ENCODE assay signal across 8 cellular contexts in genomic region chr16:67481561-67482259, GRCh38. TPM values are rescaled to one million over a fixed set of nuclear protein-coding genes. Genes with fewer than 3 reads are reported as not detected.
A peak's percentile ranks its signal among the peaks of the same experiment; 100 is the strongest.
DNase-seq lines count a peak whose midpoint lies in the region; ATAC-seq and TF ChIP-seq lines count a peak whose summit lies in the region.

No MANE protein-coding gene starts in this region.

- DNase-seq in SHP77 (lab: John Stamatoyannopoulos, UW), result peak; percentile 8 to 37
- DNase-seq in SHP77 treated with DMSO at 0.1 percent for 48 hours (lab: John Stamatoyannopoulos, UW), result no peak
- peak; percentile 56 for DNase-seq in NCI-H146 (lab: John Stamatoyannopoulos, UW)
- DNase-seq in Right ventricle myocardium inferior (ENCODE audit: missing footprints), result no peak
- peak; percentile 60 to 75 for DNase-seq in psoas muscle
- no peak for DNase-seq in NCI-H526 treated with DMSO at 0.1 percent for 48 hours (lab: John Stamatoyannopoulos, UW)

- H3K27ac ChIP-seq in psoas muscle, result peak overlapping the region; percentile 93

- peaks cover 0 to 11% of the 10 kb centered on the region in 2 donors for H3K36me3 ChIP-seq in psoas muscle (ENCODE audit: insufficient read depth in 1 of 2, low read depth in 1 of 2)

- H3K36me3 Mint-ChIP-seq in activated T-helper 17 cell treated with anti-CD3 and anti-CD28 coated beads, Interleukin-2, amount 50 U/mL, for 72 hours (ENCODE audit: low read depth), result peaks cover 37% of the 10 kb centered on the region

- H3K4me1 Mint-ChIP-seq in activated T-helper 17 cell treated with anti-CD3 and anti-CD28 coated beads, Interleukin-2, amount 50 U/mL, for 72 hours, result peaks cover 12% of the 10 kb centered on the region

- no peaks in the 10 kb centered on the region for H3K27me3 ChIP-seq in psoas muscle (ENCODE audit: insufficient read depth in 3 of 3, low read length in 2 of 3)

- H3K27ac Mint-ChIP-seq in activated T-helper 17 cell treated with anti-CD3 and anti-CD28 coated beads, Interleukin-2, amount 50 U/mL, for 72 hours, result peak overlapping the region; percentile 98

- intact Hi-C loops in Right ventricle myocardium inferior (cut with DNase I) (loop anchor here (5.0 kb wide), 1 partner anchor 41 kb away; no protein-coding TSS in a partner anchor), psoas muscle (cut with DNase I) (loop anchor here in 1 of 2 donors (5.0 kb wide), 1 partner anchor 36 kb away; no protein-coding TSS in a partner anchor)

- 14 to 21% (median 18%) methylated on average over 17 of the region's 17 CpGs for WGBS in psoas muscle, 3 donors

- peak overlapping the region; percentile 93 for H3K4me3 ChIP-seq in psoas muscle

- H3K9me3 ChIP-seq in psoas muscle, result no peaks in the 10 kb centered on the region

- no peak for TF ChIP-seq CTCF in psoas muscle (IDR thresholded peaks at IDR 0.05)

- ATAC-seq in activated T-helper 17 cell treated with anti-CD3 and anti-CD28 coated beads, Interleukin-2, amount 50 U/mL, for 72 hours (replicated peaks), result peak; percentile 35
- peak; percentile 8 for ATAC-seq in Right ventricle myocardium inferior
- peak; percentile 9 to 33 (median 19) for ATAC-seq in psoas muscle
- no peak for ATAC-seq in GM21390 (IDR thresholded peaks at IDR 0.05; ENCODE audit: unreplicated experiment)

- peaks cover 17% of the 10 kb centered on the region for H3K4me1 ChIP-seq in psoas muscle

- H3K27me3 Mint-ChIP-seq in activated T-helper 17 cell treated with anti-CD3 and anti-CD28 coated beads, Interleukin-2, amount 50 U/mL, for 72 hours, result no peaks in the 10 kb centered on the region

- H3K9me3 Mint-ChIP-seq in activated T-helper 17 cell treated with anti-CD3 and anti-CD28 coated beads, Interleukin-2, amount 50 U/mL, for 72 hours, result no peaks in the 10 kb centered on the region

- peak overlapping the region; percentile 97 for H3K4me3 Mint-ChIP-seq in activated T-helper 17 cell treated with anti-CD3 and anti-CD28 coated beads, Interleukin-2, amount 50 U/mL, for 72 hours

RNA-seq across cellular contexts. Expression of gene ATP6V0D1, which starts 0.8 kb away (rescaled TPM):
- 10 to 100 TPM; 20.6 to 42.1 TPM for total RNA-seq in activated T-helper 17 cell treated with anti-CD3 and anti-CD28 coated beads, Interleukin-2, amount 50 U/mL, for 72 hours
- total RNA-seq in Right ventricle myocardium inferior, result 67.7 TPM
- total RNA-seq in psoas muscle, result 100 to 1,000 TPM in 1 of 4 donors, 10 to 100 TPM in 3; 81.2 to 104 (median 87.3) TPM
- polyA plus RNA-seq in psoas muscle, result 10 to 100 TPM; 60.2 to 92.4 (median 62.8) TPM

RNA-seq across cellular contexts. Expression of gene AGRP, which starts 1.6 kb away (rescaled TPM):
- total RNA-seq in activated T-helper 17 cell treated with anti-CD3 and anti-CD28 coated beads, Interleukin-2, amount 50 U/mL, for 72 hours, result not detected
- not detected for total RNA-seq in Right ventricle myocardium inferior
- not detected for total RNA-seq in psoas muscle
- polyA plus RNA-seq in psoas muscle, result not detected

RNA-seq across cellular contexts. Expression of gene RIPOR1, which starts 46.9 kb away (rescaled TPM):
- total RNA-seq in activated T-helper 17 cell treated with anti-CD3 and anti-CD28 coated beads, Interleukin-2, amount 50 U/mL, for 72 hours, result 10 to 100 TPM; 30.4 to 57.0 TPM
- total RNA-seq in Right ventricle myocardium inferior (68.4 TPM), psoas muscle (10 to 100 TPM; 34.1 to 58.1 (median 49.5) TPM)
- polyA plus RNA-seq in psoas muscle, result 10 to 100 TPM; 16.5 to 27.4 (median 20.6) TPM

RNA-seq across cellular contexts. Expression of gene HSD11B2, which starts 50.8 kb away (rescaled TPM):
- total RNA-seq in activated T-helper 17 cell treated with anti-CD3 and anti-CD28 coated beads, Interleukin-2, amount 50 U/mL, for 72 hours, result 1 to 10 TPM in 1 of 2 donors, under 1 TPM in 1; 0.21 to 1.4 TPM
- total RNA-seq in Right ventricle myocardium inferior (0.81 TPM), psoas muscle (under 1 TPM; 0.16 to 0.71 (median 0.39) TPM)
- under 1 TPM; 0.11 to 0.35 (median 0.17) TPM for polyA plus RNA-seq in psoas muscle

Comparison
In these comparisons a context has a peak if more than half of its experiments do, and no peak if none do; other contexts are left out.
1. DNase-seq: peak in SHP77 (2 of 2), NCI-H146 (single experiment) and psoas muscle (2 of 2); none in SHP77 treated with DMSO at 0.1 percent for 48 hours (single experiment), Right ventricle myocardium inferior (single experiment) and NCI-H526 treated with DMSO at 0.1 percent for 48 hours (single experiment).